ENCODE assay signal across 20 cellular contexts in the genomic region with DNA sequence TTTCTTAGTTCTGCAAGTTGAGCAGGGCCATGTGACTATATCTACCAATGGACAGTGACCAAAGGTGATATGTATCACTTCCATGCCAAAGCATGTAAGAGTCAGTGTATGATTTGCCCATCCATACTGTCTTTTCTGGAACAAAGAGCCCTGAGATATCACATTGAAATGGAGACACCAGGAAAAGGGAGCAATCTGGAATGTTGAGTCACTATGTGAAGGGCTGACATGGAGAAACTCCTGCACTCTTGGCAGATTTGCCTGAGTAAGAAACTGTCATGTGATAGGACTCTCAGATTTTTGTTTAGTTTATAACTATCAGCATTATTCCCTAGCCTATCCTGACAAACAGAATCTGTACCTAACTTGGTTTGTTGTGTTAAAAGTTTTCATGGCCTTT. TPM values are rescaled to one million over a fixed set of nuclear protein-coding genes. Genes with fewer than 3 reads are reported as not detected.
DNase-seq lines count a peak whose midpoint lies in the region; TF ChIP-seq lines count a peak whose summit lies in the region.
"Had no signal": no experiment of that assay in that cellular context is flagged by ENCODE, and none has a peak within 500 bp of the region (broad histone marks: within the 10 kb centered on the region; RNA-seq: fewer than 3 reads in every experiment).

No MANE protein-coding gene starts in this region.

- no peak overlapping the region for H3K4me3 ChIP-seq in AG04449 (ENCODE audit: low read depth, low read length)
- H3K4me3 ChIP-seq in foreskin fibroblast (ENCODE audit: low read depth in 1 of 2, low read length in 2 of 2): no peak overlapping the region
- H3K4me3 ChIP-seq: A549, heart left ventricle, right atrium auricular region, SJSA1, upper lobe of right lung had no signal

- peak; percentile 26 for DNase-seq in AG04449 (ENCODE audit: low read depth, low spot score)
- peak; percentile 57 for DNase-seq in HCEC 1CT
- DNase-seq in astrocyte of the hippocampus (ENCODE audit: low read depth, low spot score): peak; percentile 22
- DNase-seq in foreskin fibroblast: peak; percentile 45 to 62
- no peak for DNase-seq in activated CD4-positive, alpha-beta T cell treated with anti-CD3 and anti-CD28 coated beads for 1 hour
- no peak for DNase-seq in NCI-H1436 (lab: John Stamatoyannopoulos, UW)
- no peak for DNase-seq in SKM-1 treated with dmso at 0.1 percent for 144 hours (lab: John Stamatoyannopoulos, UW; ENCODE audit: unreplicated experiment)
- DNase-seq in occipital lobe (lab: John Stamatoyannopoulos, UW): no peak
- DNase-seq: amniotic stem cell; CD8-positive, alpha-beta T cell; heart left ventricle; islet precursor cell; mesendoderm; NCI-H1930; NCI-H524 treated with DMSO at 0.1 percent for 48 hours; stimulated activated naive CD8-positive, alpha-beta T cell treated with anti-CD3 and anti-CD28 coated beads, Interleukin-15, amount 100 ng/mL, for 72 hours; upper lobe of right lung had no signal

- TF ChIP-seq CTCF in AG04449 (IDR thresholded peaks at IDR 0.05; ENCODE audit: insufficient read depth, low read length, missing control alignments): no peak
- no peak for TF ChIP-seq CTCF in foreskin fibroblast (IDR thresholded peaks at IDR 0.05; ENCODE audit: low read depth, low read length)

- POLR2A ChIA-PET in AG04449 (lab: Yijun Ruan, JAX): no interaction called here

- CTCF ChIA-PET in AG04449 (lab: Yijun Ruan, JAX): no interaction called here

RNA-seq across cellular contexts. Expression of a gene that starts 29.8 kb away (rescaled TPM):
- 58.3 TPM for total RNA-seq in occipital lobe

Comparison
In these comparisons a context has a peak if more than half of its experiments do, and no peak if none do; other contexts are left out.
1. DNase-seq: peak in AG04449 (single experiment), HCEC 1CT (single experiment), astrocyte of the hippocampus (single experiment) and foreskin fibroblast (2 of 2); none in activated CD4-positive, alpha-beta T cell treated with anti-CD3 and anti-CD28 coated beads for 1 hour (single experiment), NCI-H1436 (single experiment), SKM-1 treated with dmso at 0.1 percent for 144 hours (single experiment) and occipital lobe (single experiment).